ENCODE assay signal across 1 cellular context in the genomic region with DNA sequence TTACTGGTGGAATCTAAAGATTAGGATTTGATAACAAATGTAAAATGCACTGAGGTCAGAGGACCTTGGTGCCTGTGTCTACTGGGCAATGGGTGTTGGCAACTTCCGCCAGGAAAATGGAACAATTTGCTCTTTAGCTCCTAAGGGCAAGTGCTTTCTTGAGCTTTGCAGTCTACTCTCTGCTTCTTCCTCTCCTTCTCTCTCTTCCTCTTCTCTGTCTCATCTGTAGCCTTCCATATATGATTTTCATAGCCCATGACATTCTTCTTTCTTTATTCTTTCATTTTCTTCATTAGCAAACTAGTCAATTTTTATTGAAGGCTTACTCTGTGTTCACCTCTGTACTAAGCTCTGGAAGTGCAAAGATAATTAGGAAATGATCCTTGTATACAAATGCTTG.
TF ChIP-seq lines count a peak whose summit lies in the region.

No MANE protein-coding gene starts in this region.

TF ChIP-seq in GM23338, 12 proteins besides CTCF, POLR2A, EP300 and RAD21:
- TF ChIP-seq ZNF114 (CRISPR knock-in tag; IDR thresholded peaks at IDR 0.05) (no peak), REST (IDR thresholded peaks at IDR 0.05; ENCODE audit: unreplicated experiment) (no peak), STAT1 (IDR thresholded peaks at IDR 0.05; ENCODE audit: unreplicated experiment) (no peak), EZH2 (IDR thresholded peaks at IDR 0.05; ENCODE audit: low read depth, unreplicated experiment) (no peak), ZNF331 (CRISPR knock-in tag; IDR thresholded peaks at IDR 0.05; ENCODE audit: low read depth) (no peak), JUNB (IDR thresholded peaks at IDR 0.05; ENCODE audit: unreplicated experiment) (no peak), ETS1 (IDR thresholded peaks at IDR 0.05) (no peak), CREB1 (CRISPR knock-in tag; IDR thresholded peaks at IDR 0.05; ENCODE audit: low read depth) (no peak), NANOG (IDR thresholded peaks at IDR 0.05; ENCODE audit: borderline replicate concordance) (no peak)
- TF ChIP-seq, protein P1, sequence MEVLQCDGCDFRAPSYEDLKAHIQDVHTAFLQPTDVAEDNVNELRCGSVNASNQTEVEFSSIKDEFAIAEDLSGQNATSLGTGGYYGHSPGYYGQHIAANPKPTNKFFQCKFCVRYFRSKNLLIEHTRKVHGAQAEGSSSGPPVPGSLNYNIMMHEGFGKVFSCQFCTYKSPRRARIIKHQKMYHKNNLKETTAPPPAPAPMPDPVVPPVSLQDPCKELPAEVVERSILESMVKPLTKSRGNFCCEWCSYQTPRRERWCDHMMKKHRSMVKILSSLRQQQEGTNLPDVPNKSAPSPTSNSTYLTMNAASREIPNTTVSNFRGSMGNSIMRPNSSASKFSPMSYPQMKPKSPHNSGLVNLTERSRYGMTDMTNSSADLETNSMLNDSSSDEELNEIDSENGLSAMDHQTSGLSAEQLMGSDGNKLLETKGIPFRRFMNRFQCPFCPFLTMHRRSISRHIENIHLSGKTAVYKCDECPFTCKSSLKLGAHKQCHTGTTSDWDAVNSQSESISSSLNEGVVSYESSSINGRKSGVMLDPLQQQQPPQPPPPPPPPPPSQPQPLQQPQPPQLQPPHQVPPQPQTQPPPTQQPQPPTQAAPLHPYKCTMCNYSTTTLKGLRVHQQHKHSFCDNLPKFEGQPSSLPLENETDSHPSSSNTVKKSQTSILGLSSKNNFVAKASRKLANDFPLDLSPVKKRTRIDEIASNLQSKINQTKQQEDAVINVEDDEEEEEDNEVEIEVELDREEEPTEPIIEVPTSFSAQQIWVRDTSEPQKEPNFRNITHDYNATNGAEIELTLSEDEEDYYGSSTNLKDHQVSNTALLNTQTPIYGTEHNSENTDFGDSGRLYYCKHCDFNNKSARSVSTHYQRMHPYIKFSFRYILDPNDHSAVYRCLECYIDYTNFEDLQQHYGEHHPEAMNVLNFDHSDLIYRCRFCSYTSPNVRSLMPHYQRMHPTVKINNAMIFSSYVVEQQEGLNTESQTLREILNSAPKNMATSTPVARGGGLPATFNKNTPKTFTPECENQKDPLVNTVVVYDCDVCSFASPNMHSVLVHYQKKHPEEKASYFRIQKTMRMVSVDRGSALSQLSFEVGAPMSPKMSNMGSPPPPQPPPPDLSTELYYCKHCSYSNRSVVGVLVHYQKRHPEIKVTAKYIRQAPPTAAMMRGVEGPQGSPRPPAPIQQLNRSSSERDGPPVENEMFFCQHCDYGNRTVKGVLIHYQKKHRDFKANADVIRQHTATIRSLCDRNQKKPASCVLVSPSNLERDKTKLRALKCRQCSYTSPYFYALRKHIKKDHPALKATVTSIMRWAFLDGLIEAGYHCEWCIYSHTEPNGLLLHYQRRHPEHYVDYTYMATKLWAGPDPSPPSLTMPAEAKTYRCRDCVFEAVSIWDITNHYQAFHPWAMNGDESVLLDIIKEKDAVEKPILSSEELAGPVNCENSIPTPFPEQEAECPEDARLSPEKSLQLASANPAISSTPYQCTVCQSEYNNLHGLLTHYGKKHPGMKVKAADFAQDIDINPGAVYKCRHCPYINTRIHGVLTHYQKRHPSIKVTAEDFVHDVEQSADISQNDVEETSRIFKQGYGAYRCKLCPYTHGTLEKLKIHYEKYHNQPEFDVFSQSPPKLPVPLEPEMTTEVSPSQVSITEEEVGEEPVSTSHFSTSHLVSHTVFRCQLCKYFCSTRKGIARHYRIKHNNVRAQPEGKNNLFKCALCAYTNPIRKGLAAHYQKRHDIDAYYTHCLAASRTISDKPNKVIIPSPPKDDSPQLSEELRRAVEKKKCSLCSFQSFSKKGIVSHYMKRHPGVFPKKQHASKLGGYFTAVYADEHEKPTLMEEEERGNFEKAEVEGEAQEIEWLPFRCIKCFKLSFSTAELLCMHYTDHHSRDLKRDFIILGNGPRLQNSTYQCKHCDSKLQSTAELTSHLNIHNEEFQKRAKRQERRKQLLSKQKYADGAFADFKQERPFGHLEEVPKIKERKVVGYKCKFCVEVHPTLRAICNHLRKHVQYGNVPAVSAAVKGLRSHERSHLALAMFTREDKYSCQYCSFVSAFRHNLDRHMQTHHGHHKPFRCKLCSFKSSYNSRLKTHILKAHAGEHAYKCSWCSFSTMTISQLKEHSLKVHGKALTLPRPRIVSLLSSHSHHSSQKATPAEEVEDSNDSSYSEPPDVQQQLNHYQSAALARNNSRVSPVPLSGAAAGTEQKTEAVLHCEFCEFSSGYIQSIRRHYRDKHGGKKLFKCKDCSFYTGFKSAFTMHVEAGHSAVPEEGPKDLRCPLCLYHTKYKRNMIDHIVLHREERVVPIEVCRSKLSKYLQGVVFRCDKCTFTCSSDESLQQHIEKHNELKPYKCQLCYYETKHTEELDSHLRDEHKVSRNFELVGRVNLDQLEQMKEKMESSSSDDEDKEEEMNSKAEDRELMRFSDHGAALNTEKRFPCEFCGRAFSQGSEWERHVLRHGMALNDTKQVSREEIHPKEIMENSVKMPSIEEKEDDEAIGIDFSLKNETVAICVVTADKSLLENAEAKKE (CRISPR knock-in tag; IDR thresholded peaks at IDR 0.05) = no peak
